Comparison of ENCODE assay signal across 9 cellular contexts in the genomic region with DNA sequence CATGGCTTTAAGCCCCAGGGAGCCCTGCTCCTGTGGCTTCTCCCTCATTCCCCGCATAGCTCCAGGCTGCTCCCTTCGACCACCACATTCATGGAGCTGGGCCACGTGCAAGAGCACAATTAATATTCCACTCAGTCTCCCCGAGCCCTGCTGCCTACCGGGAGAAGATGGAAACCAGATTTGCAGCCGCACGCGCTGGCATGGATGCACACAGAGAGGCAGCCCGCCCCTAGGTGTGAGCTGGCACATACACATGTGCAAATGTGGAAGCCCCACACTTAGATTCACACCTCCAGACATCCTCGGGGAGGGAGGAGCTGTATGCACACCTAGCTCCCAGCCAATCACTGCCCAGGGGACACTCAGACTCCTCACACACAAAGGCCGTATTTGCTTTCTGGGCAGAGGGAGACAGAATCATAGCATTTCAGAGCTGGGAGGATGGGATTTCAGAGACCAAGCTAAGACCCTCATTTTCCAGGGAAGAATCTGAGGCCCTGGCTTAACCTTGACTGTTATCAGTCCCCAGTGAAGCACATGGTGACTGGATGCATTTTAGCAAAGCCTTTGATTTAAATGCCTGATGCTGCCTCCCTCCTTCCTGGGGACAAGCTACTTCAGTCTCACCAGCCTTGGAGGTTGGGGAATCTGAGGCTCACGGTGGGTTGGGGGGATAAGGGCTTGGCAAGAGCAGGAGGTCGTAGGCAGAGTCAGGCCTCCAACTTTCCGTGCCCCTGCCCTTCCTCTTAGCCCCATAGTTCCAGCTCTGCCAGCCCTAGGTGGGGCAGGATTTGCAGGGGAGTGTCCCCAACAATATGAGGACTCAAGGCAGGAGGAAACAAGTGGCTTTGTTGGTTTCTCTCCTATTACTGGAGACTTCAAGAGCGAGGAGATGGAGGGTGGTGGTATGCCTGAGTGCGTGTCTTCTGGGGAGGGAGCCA. TPM values are rescaled to one million over a fixed set of nuclear protein-coding genes. Genes with fewer than 3 reads are reported as not detected.
A peak's percentile ranks its signal among the peaks of the same experiment; 100 is the strongest.
DNase-seq lines count a peak whose midpoint lies in the region; ATAC-seq and TF ChIP-seq lines count a peak whose summit lies in the region.
"Had no signal": no experiment of that assay in that cellular context is flagged by ENCODE, and none has a peak within 500 bp of the region (broad histone marks: within the 10 kb centered on the region; RNA-seq: fewer than 3 reads in every experiment).

No MANE protein-coding gene starts in this region.

- H3K9me3 ChIP-seq in IMR-90 (ENCODE audit: control insufficient read depth, insufficient read depth, low read length) (no peaks in the 10 kb centered on the region), ascending aorta (no peaks in the 10 kb centered on the region), mesenchymal stem cell (ENCODE audit: control insufficient read depth, low read length) (no peaks in the 10 kb centered on the region), stomach smooth muscle (ENCODE audit: control insufficient read depth in 2 of 2, low read length in 2 of 2) (no peaks in the 10 kb centered on the region)

- peak overlapping the region; percentile 44 for H3K14ac ChIP-seq in IMR-90 (replicated peaks; ENCODE audit: low read depth, low read length)
- no peak overlapping the region for H3K14ac ChIP-seq in mesenchymal stem cell (ENCODE audit: low read length in 2 of 2)

- H3K36me3 ChIP-seq in IMR-90 (ENCODE audit: control insufficient read depth, insufficient read depth, low read length) (no peaks in the 10 kb centered on the region), ascending aorta (no peaks in the 10 kb centered on the region), mesenchymal stem cell (ENCODE audit: control insufficient read depth in 1 of 2, insufficient read depth in 2 of 2, low read depth in 1 of 2, low read length in 2 of 2) (no peaks in the 10 kb centered on the region), stomach smooth muscle (ENCODE audit: control insufficient read depth in 2 of 2, insufficient read depth in 2 of 2, low read length in 2 of 2) (no peaks in the 10 kb centered on the region)

- peak overlapping the region; percentile 19 for H3K18ac ChIP-seq in IMR-90 (ENCODE audit: low read depth, low read length)
- H3K18ac ChIP-seq in mesenchymal stem cell (ENCODE audit: low read depth in 1 of 2, low read length in 2 of 2): peak overlapping the region; percentile 47 to 58

- CTCF ChIA-PET in IMR-90 (lab: Yijun Ruan, JAX): interaction anchor here (1.2 to 1.3 kb wide), 2 partner anchors 13 to 22 kb away, joined by 3 read pairs; no protein-coding TSS in a partner anchor

- H2BK12ac ChIP-seq in mesenchymal stem cell (ENCODE audit: low read length in 2 of 2): peak overlapping the region in 1 of 2 experiments; percentile 48

- 0 out of 2 replicates have a peak overlapping the region, but pooled peaks have one; percentile 3 for H3K23ac ChIP-seq in IMR-90 (ENCODE audit: low read depth, low read length)
- H3K23ac ChIP-seq in mesenchymal stem cell (ENCODE audit: low read length in 2 of 2): no peak overlapping the region

- H2AFZ ChIP-seq in IMR-90 (replicated peaks; ENCODE audit: low read length, poor library complexity): peak overlapping the region; percentile 75
- H2AFZ ChIP-seq in mesenchymal stem cell (ENCODE audit: low read depth, low read length): no peak overlapping the region

- BruUV-seq in IMR-90 (replicated peaks; lab: Mats Ljungman, UMichigan): no TSS peak

- in situ Hi-C loops in IMR-90 (cut with MboI; ENCODE audit: low sequenced_read_pairs): no loop called here

- H2BK15ac ChIP-seq in IMR-90 (ENCODE audit: low read depth, low read length): peak overlapping the region; percentile 40; the same call in 2 of the 3 replicates
- H2BK15ac ChIP-seq in mesenchymal stem cell (ENCODE audit: low read depth, poor library complexity, severe bottlenecking): no peak overlapping the region

- peak overlapping the region; percentile 59 for H3K27ac ChIP-seq in IMR-90 (ENCODE audit: insufficient read depth, low read length)
- peak overlapping the region; percentile 79 to 84 for H3K27ac ChIP-seq in ascending aorta
- no peak overlapping the region for H3K27ac ChIP-seq in mesenchymal stem cell (ENCODE audit: low read length, poor library complexity, severe bottlenecking)
- H3K27ac ChIP-seq in stomach smooth muscle (ENCODE audit: low read length): peak overlapping the region; percentile 31

- peak overlapping the region; percentile 68 for H4K5ac ChIP-seq in IMR-90 (ENCODE audit: low read depth, low read length)

- peaks cover 0 to 11% of the 10 kb centered on the region in 2 experiments; a peak in 2 of 4 replicates for H3K79me1 ChIP-seq in IMR-90 (ENCODE audit: low read depth in 1 of 2, low read length in 2 of 2)
- H3K79me1 ChIP-seq in mesenchymal stem cell (replicated peaks; ENCODE audit: low read length, poor library complexity, severe bottlenecking): no peaks in the 10 kb centered on the region

- H2BK5ac ChIP-seq in IMR-90 (ENCODE audit: low read depth, low read length, poor library complexity, severe bottlenecking): peak overlapping the region; percentile 74
- no peak overlapping the region for H2BK5ac ChIP-seq in mesenchymal stem cell (ENCODE audit: low read depth, low read length, poor library complexity, severe bottlenecking)

- H2AK5ac ChIP-seq in IMR-90 (ENCODE audit: low read depth, low read length) (peak overlapping the region; percentile 77), mesenchymal stem cell (ENCODE audit: low read length, severe bottlenecking) (no peak overlapping the region)

- H3K27me3 ChIP-seq in IMR-90 (ENCODE audit: control insufficient read depth, insufficient read depth, low read length) (no peaks in the 10 kb centered on the region), ascending aorta (no peaks in the 10 kb centered on the region), mesenchymal stem cell (ENCODE audit: control insufficient read depth in 1 of 2, insufficient read depth in 1 of 2, low read length in 2 of 2) (no peaks in the 10 kb centered on the region), stomach smooth muscle (ENCODE audit: control insufficient read depth in 1 of 2, insufficient read depth in 2 of 2, low read length in 2 of 2) (peaks cover 12 to 15% of the 10 kb centered on the region in 2 donors)

- 0 out of 2 replicates have a peak overlapping the region, but pooled peaks have one; percentile 1 for H3K9ac ChIP-seq in IMR-90 (ENCODE audit: low read depth, low read length)
- peak overlapping the region; percentile 52 for H3K9ac ChIP-seq in mesenchymal stem cell (ENCODE audit: low read length)
- no peak overlapping the region for H3K9ac ChIP-seq in stomach smooth muscle (ENCODE audit: low read length in 2 of 2)

- H3K56ac ChIP-seq in IMR-90 (ENCODE audit: extremely low read depth, insufficient read depth, low read length): no peak overlapping the region

- POLR2A ChIA-PET in IMR-90 (lab: Charles Lee; ENCODE audit: unreplicated experiment): interaction anchor here (0.6 to 1.0 kb wide), 2 partner anchors 28 to 38 kb away, joined by 3 to 4 read pairs; no protein-coding TSS in a partner anchor

- H2BK120ac ChIP-seq in IMR-90 (ENCODE audit: low read depth, low read length): peak overlapping the region; percentile 59
- H2BK120ac ChIP-seq in mesenchymal stem cell (ENCODE audit: low read depth, low read length): no peak overlapping the region

- no peak for TF ChIP-seq RAD21 in IMR-90 (IDR thresholded peaks at IDR 0.05; ENCODE audit: low read length)

- WGBS in IMR-90 (ENCODE audit: extremely low coverage in 2 of 2, insufficient read length in 1 of 2), 2 experiments: 81% methylated on average over 2 of the region's 16 CpGs; no CpG with 5 or more reads in 1 of the 2 experiments
- 80% methylated on average over 13 of the region's 16 CpGs for WGBS in mesenchymal stem cell

- intact Hi-C loops in IMR-90 (cut with micrococcal nuclease) (no loop called here), ascending aorta (cut with DNase I) (no loop called here)

- dilution Hi-C loops in IMR-90 (cut with HindIII; ENCODE audit: low sequenced_read_pairs, unreplicated experiment): no loop called here

- H3K4me1 ChIP-seq in IMR-90 (ENCODE audit: control insufficient read depth, insufficient read depth, low read length) (peaks cover 23% of the 10 kb centered on the region), ascending aorta (peaks cover 6 to 32% of the 10 kb centered on the region in 2 donors), mesenchymal stem cell (ENCODE audit: control insufficient read depth, insufficient read depth, low read depth, low read length) (peaks cover 29% of the 10 kb centered on the region), stomach smooth muscle (ENCODE audit: control insufficient read depth, insufficient read depth, low read length) (peaks cover 8% of the 10 kb centered on the region)

- DNase-seq in IMR-90 (no peak), ascending aorta (ENCODE audit: low spot score in 2 of 2) (no peak), mesenchymal stem cell (no peak), kidney glomerular epithelial cell (lab: John Stamatoyannopoulos, UW) (no peak), NCI-H2107 treated with DMSO at 0.1 percent for 48 hours (lab: John Stamatoyannopoulos, UW; ENCODE audit: unreplicated experiment) (no peak)
- DNase-seq: KG1 had no signal

- peaks cover 21% of the 10 kb centered on the region for H3K9me1 ChIP-seq in IMR-90 (ENCODE audit: insufficient read depth, low read length)

- ATAC-seq in IMR-90 (ENCODE audit: low read depth) (no peak), GM21360 (IDR thresholded peaks at IDR 0.05; ENCODE audit: unreplicated experiment) (no peak)
- ATAC-seq: activated CD4-positive, CD25-positive, alpha-beta regulatory T cell treated with anti-CD3 and anti-CD28 coated beads, Interleukin-2, amount 50 U/mL, for 24 hours had no signal

- H3K4me2 ChIP-seq in IMR-90 (ENCODE audit: low read depth, low read length): no peak overlapping the region
- no peak overlapping the region for H3K4me2 ChIP-seq in mesenchymal stem cell (ENCODE audit: low read length, poor library complexity, severe bottlenecking)

- H2BK20ac ChIP-seq in IMR-90 (ENCODE audit: low read depth, low read length): peak overlapping the region; percentile 63

- H2AK9ac ChIP-seq in IMR-90 (replicated peaks; ENCODE audit: low read depth, low read length, poor library complexity): peak overlapping the region; percentile 38

- H3K4ac ChIP-seq in IMR-90 (ENCODE audit: low read depth, low read length) (peak overlapping the region; percentile 68), mesenchymal stem cell (ENCODE audit: low read depth in 1 of 2, low read length in 2 of 2) (peak overlapping the region; percentile 8 to 42)

- no peak for TF ChIP-seq CTCF in IMR-90 (conservative IDR thresholded peaks at IDR 0.05; ENCODE audit: low read depth, low read length)
- TF ChIP-seq CTCF in ascending aorta (IDR thresholded peaks at IDR 0.05): no peak

- no peak for TF ChIP-seq POLR2A in IMR-90 (IDR thresholded peaks at IDR 0.05; ENCODE audit: low read depth, low read length)

- no peak overlapping the region for H3K4me3 ChIP-seq in IMR-90 (ENCODE audit: insufficient read depth, low read depth, low read length)
- H3K4me3 ChIP-seq in ascending aorta: no peak overlapping the region
- no peak overlapping the region for H3K4me3 ChIP-seq in mesenchymal stem cell (ENCODE audit: insufficient read depth in 1 of 2, low read depth in 1 of 2, low read length in 2 of 2)
- H3K4me3 ChIP-seq in stomach smooth muscle (ENCODE audit: low read length in 2 of 2): no peak overlapping the region

- H4K91ac ChIP-seq in IMR-90 (ENCODE audit: insufficient read depth, low read depth, low read length): peak overlapping the region; percentile 46
- peak overlapping the region; percentile 24 for H4K91ac ChIP-seq in mesenchymal stem cell (ENCODE audit: low read length)

- H4K8ac ChIP-seq in IMR-90 (ENCODE audit: low read depth in 2 of 2, low read length in 2 of 2) (peak overlapping the region; percentile 75 to 89), mesenchymal stem cell (ENCODE audit: low read length) (peak overlapping the region; percentile 73)

- no peaks in the 10 kb centered on the region; the same call in 1 of the 2 replicates for H4K20me1 ChIP-seq in IMR-90 (ENCODE audit: insufficient read depth, low read length)

RNA-seq across cellular contexts. Expression of gene CREB3L1, which starts 5.3 kb away (rescaled TPM):
- 8.1 and 10.0 TPM in 2 replicates for total RNA-seq in IMR-90 (2012; rRNA removed)
- polyA plus RNA-seq in IMR-90 (2012; rRNA removed): 76.9 and 82.3 TPM in 2 replicates
- polyA plus RNA-seq in IMR-90 (2012; cell fraction: cytosol; rRNA removed): 85.0 and 112 TPM in 2 replicates
- polyA plus RNA-seq in IMR-90 (2012; cell fraction: nucleus; rRNA removed; ENCODE audit: low replicate concordance): 50.1 and 52.2 TPM in 2 replicates
- total RNA-seq in ascending aorta: 11.4 TPM
- 223 TPM for polyA plus RNA-seq in mesenchymal stem cell (2013, experiment 1 of 2)
- 217 TPM for polyA plus RNA-seq in mesenchymal stem cell (2013, experiment 2 of 2)

Comparison
In these comparisons a context has a peak if more than half of its experiments do, and no peak if none do; other contexts are left out.
1. H3K9ac ChIP-seq: peak in IMR-90 (single experiment) and mesenchymal stem cell (single experiment); none in stomach smooth muscle (0 of 2).